ENCODE assay signal across 11 cellular contexts in the genomic region with DNA sequence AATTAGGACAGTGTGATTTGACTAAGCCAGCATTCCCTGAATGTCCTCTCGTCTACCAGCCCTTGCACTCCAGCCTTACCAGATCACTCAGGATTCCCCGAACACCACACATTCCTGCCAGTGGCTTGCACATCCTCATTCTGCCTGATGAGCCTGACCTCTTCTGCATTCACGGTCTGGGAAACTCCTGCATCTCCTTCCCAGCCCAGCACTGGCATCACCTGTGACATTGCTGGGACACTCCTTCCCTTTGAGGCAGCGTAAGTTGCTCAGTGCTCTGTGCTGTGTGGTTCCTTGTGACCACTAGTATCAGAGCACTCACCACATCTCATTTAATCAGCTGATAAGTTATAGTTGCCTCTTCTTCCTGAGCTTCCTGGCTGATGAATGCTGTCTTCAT. TPM values are rescaled to one million over a fixed set of nuclear protein-coding genes. Genes with fewer than 3 reads are reported as not detected.
A peak's percentile ranks its signal among the peaks of the same experiment; 100 is the strongest.
DNase-seq lines count a peak whose midpoint lies in the region; ATAC-seq lines count a peak whose summit lies in the region.
"Had no signal": no experiment of that assay in that cellular context is flagged by ENCODE, and none has a peak within 500 bp of the region (broad histone marks: within the 10 kb centered on the region; RNA-seq: fewer than 3 reads in every experiment).

No MANE protein-coding gene starts in this region.

- H3K4me3 Mint-ChIP-seq in activated T-helper 1 cell treated with anti-CD3 and anti-CD28 coated beads, Interleukin-12 subunit alpha, Interleukin-12 subunit beta, Interleukin-2, Interleukin-4 antibody, amounts not matched to agents 30 ng/mL and 10 ng/mL and 1 ng/mL, durations not matched to agents 14 hours and 24 hours and 36 hours = peak overlapping the region; percentile 28
- peak overlapping the region in 1 of 10 donors; percentile 37 for H3K4me3 Mint-ChIP-seq in naive thymus-derived CD4-positive, alpha-beta T cell
- H3K4me3 Mint-ChIP-seq: activated naive CD4-positive, alpha-beta T cell treated with anti-CD3 and anti-CD28 coated beads, Interleukin-2, amount 10 ng/mL, durations not matched to agents 7 days and 5 days had no signal

- H3K27ac Mint-ChIP-seq in activated T-helper 1 cell treated with anti-CD3 and anti-CD28 coated beads, Interleukin-12 subunit alpha, Interleukin-12 subunit beta, Interleukin-2, Interleukin-4 antibody, amounts not matched to agents 30 ng/mL and 10 ng/mL and 1 ng/mL, durations not matched to agents 14 hours and 24 hours and 36 hours = peak overlapping the region; percentile 85
- H3K27ac Mint-ChIP-seq in naive thymus-derived CD4-positive, alpha-beta T cell = peak overlapping the region in 1 of 9 donors; percentile 3
- H3K27ac Mint-ChIP-seq: activated naive CD4-positive, alpha-beta T cell treated with anti-CD3 and anti-CD28 coated beads, Interleukin-2, amount 10 ng/mL, durations not matched to agents 7 days and 5 days had no signal

- H3K9me3 Mint-ChIP-seq in activated T-helper 1 cell treated with anti-CD3 and anti-CD28 coated beads, Interleukin-12 subunit alpha, Interleukin-12 subunit beta, Interleukin-2, Interleukin-4 antibody, amounts not matched to agents 30 ng/mL and 10 ng/mL and 1 ng/mL, durations not matched to agents 14 hours and 24 hours and 36 hours = no peaks in the 10 kb centered on the region
- no peaks in the 10 kb centered on the region for H3K9me3 Mint-ChIP-seq in naive thymus-derived CD4-positive, alpha-beta T cell
- H3K9me3 Mint-ChIP-seq: activated naive CD4-positive, alpha-beta T cell treated with anti-CD3 and anti-CD28 coated beads, Interleukin-2, amount 10 ng/mL, durations not matched to agents 7 days and 5 days had no signal

- peaks cover 32% of the 10 kb centered on the region for H3K36me3 Mint-ChIP-seq in activated T-helper 1 cell treated with anti-CD3 and anti-CD28 coated beads, Interleukin-12 subunit alpha, Interleukin-12 subunit beta, Interleukin-2, Interleukin-4 antibody, amounts not matched to agents 30 ng/mL and 10 ng/mL and 1 ng/mL, durations not matched to agents 14 hours and 24 hours and 36 hours (ENCODE audit: low read depth)
- H3K36me3 Mint-ChIP-seq in naive thymus-derived CD4-positive, alpha-beta T cell = peaks cover 9 to 49% (median 27%) of the 10 kb centered on the region in 5 donors

- POLR2A ChIA-PET in naive thymus-derived CD4-positive, alpha-beta T cell (lab: Charles Lee) = interaction anchor here (2.5 kb wide), 1 partner anchor 18 kb away, joined by 11 read pairs; the partner anchor contains the start of gene NCOA7

- H3K4me1 Mint-ChIP-seq in activated T-helper 1 cell treated with anti-CD3 and anti-CD28 coated beads, Interleukin-12 subunit alpha, Interleukin-12 subunit beta, Interleukin-2, Interleukin-4 antibody, amounts not matched to agents 30 ng/mL and 10 ng/mL and 1 ng/mL, durations not matched to agents 14 hours and 24 hours and 36 hours (ENCODE audit: low read depth) = peaks cover 82% of the 10 kb centered on the region
- peaks cover 20 to 74% (median 54%) of the 10 kb centered on the region in 7 donors for H3K4me1 Mint-ChIP-seq in naive thymus-derived CD4-positive, alpha-beta T cell

- no peak overlapping the region for H3K4me3 ChIP-seq in naive thymus-derived CD4-positive, alpha-beta T cell (ENCODE audit: low read length)
- H3K4me3 ChIP-seq: gastroesophageal sphincter had no signal

- peaks cover 0 to 7% of the 10 kb centered on the region in 2 donors for H3K4me1 ChIP-seq in naive thymus-derived CD4-positive, alpha-beta T cell (ENCODE audit: control insufficient read depth in 2 of 2, insufficient read depth in 2 of 2, low read length in 2 of 2)

- H3K27me3 Mint-ChIP-seq in activated T-helper 1 cell treated with anti-CD3 and anti-CD28 coated beads, Interleukin-12 subunit alpha, Interleukin-12 subunit beta, Interleukin-2, Interleukin-4 antibody, amounts not matched to agents 30 ng/mL and 10 ng/mL and 1 ng/mL, durations not matched to agents 14 hours and 24 hours and 36 hours (ENCODE audit: insufficient read depth) = no peaks in the 10 kb centered on the region
- H3K27me3 Mint-ChIP-seq in naive thymus-derived CD4-positive, alpha-beta T cell = no peaks in the 10 kb centered on the region
- H3K27me3 Mint-ChIP-seq: activated naive CD4-positive, alpha-beta T cell treated with anti-CD3 and anti-CD28 coated beads, Interleukin-2, amount 10 ng/mL, durations not matched to agents 7 days and 5 days had no signal

- H3K36me3 ChIP-seq in naive thymus-derived CD4-positive, alpha-beta T cell (ENCODE audit: control insufficient read depth in 2 of 3, insufficient read depth in 3 of 3, low read length in 3 of 3) = peaks cover 0 to 5% (median 0%) of the 10 kb centered on the region in 3 experiments

- intact Hi-C loops in activated T-helper 1 cell treated with anti-CD3 and anti-CD28 coated beads, Interleukin-12 subunit alpha, Interleukin-12 subunit beta, Interleukin-2, Interleukin-4 antibody, amounts not matched to agents 30 ng/mL and 10 ng/mL and 1 ng/mL, durations not matched to agents 14 hours and 24 hours and 36 hours (cut with micrococcal nuclease) = loop anchor here (10.0 kb wide), 1 partner anchor 1487 kb away; no protein-coding TSS in a partner anchor
- intact Hi-C loops in naive thymus-derived CD4-positive, alpha-beta T cell (cut with micrococcal nuclease) = no loop called here

- H3K27ac ChIP-seq in naive thymus-derived CD4-positive, alpha-beta T cell (ENCODE audit: low read depth, low read length) = no peak overlapping the region
- H3K27ac ChIP-seq: gastroesophageal sphincter had no signal

- CTCF ChIA-PET in naive thymus-derived CD4-positive, alpha-beta T cell (lab: Charles Lee) = no interaction called here

- no peak for DNase-seq in activated T-helper 1 cell treated with anti-CD3 and anti-CD28 coated beads, Interleukin-12 subunit alpha, Interleukin-12 subunit beta, Interleukin-2, Interleukin-4 antibody, amounts not matched to agents 30 ng/mL and 10 ng/mL and 1 ng/mL, durations not matched to agents 14 hours and 24 hours and 36 hours (ENCODE audit: low spot score)
- DNase-seq in naive thymus-derived CD4-positive, alpha-beta T cell = no peak
- DNase-seq: activated naive CD4-positive, alpha-beta T cell treated with anti-CD3 and anti-CD28 coated beads, Interleukin-2, amount 10 ng/mL, durations not matched to agents 7 days and 5 days; left colon; NCI-H187 had no signal

- H3K9me3 ChIP-seq in naive thymus-derived CD4-positive, alpha-beta T cell (ENCODE audit: control insufficient read depth in 2 of 3, low read length in 3 of 3) = no peaks in the 10 kb centered on the region
- H3K9me3 ChIP-seq: gastroesophageal sphincter had no signal

- ATAC-seq in GM18511 (IDR thresholded peaks at IDR 0.05; ENCODE audit: unreplicated experiment) (peak; percentile 23), HG03066 (IDR thresholded peaks at IDR 0.05; ENCODE audit: low read depth, unreplicated experiment) (peak; percentile 33), GM21381 (IDR thresholded peaks at IDR 0.05; ENCODE audit: unreplicated experiment) (no peak), GM19463 (IDR thresholded peaks at IDR 0.05; ENCODE audit: unreplicated experiment) (no peak), GM21619 (IDR thresholded peaks at IDR 0.05; ENCODE audit: unreplicated experiment) (no peak)
- peak; percentile 59 for ATAC-seq in naive thymus-derived CD4-positive, alpha-beta T cell
- ATAC-seq: gastroesophageal sphincter, left colon had no signal

- H3K27me3 ChIP-seq in naive thymus-derived CD4-positive, alpha-beta T cell (ENCODE audit: control insufficient read depth in 2 of 2, insufficient read depth in 2 of 2, low read length in 2 of 2) = no peaks in the 10 kb centered on the region
- H3K27me3 ChIP-seq: gastroesophageal sphincter had no signal

RNA-seq across cellular contexts. Expression of gene NCOA7, which starts 17.3 kb away (rescaled TPM):
- total RNA-seq in activated T-helper 1 cell treated with anti-CD3 and anti-CD28 coated beads, Interleukin-12 subunit alpha, Interleukin-12 subunit beta, Interleukin-2, Interleukin-4 antibody, amounts not matched to agents 30 ng/mL and 10 ng/mL and 1 ng/mL, durations not matched to agents 14 hours and 24 hours and 36 hours = 56.1 and 59.3 TPM in 2 replicates
- 10 to 100 TPM; 30.6 to 55.6 (median 38.0) TPM for total RNA-seq in naive thymus-derived CD4-positive, alpha-beta T cell
- 10 to 100 TPM; 12.8 to 23.4 TPM for polyA plus RNA-seq in naive thymus-derived CD4-positive, alpha-beta T cell

RNA-seq across cellular contexts. Expression of gene HEY2, which starts 58.6 kb away (rescaled TPM):
- total RNA-seq in activated T-helper 1 cell treated with anti-CD3 and anti-CD28 coated beads, Interleukin-12 subunit alpha, Interleukin-12 subunit beta, Interleukin-2, Interleukin-4 antibody, amounts not matched to agents 30 ng/mL and 10 ng/mL and 1 ng/mL, durations not matched to agents 14 hours and 24 hours and 36 hours = not detected in 2 replicates
- under 1 TPM in 3 of 5 experiments, not detected in 2; 0.34 to 0.46 (median 0.46) TPM for total RNA-seq in naive thymus-derived CD4-positive, alpha-beta T cell
- polyA plus RNA-seq in naive thymus-derived CD4-positive, alpha-beta T cell = under 1 TPM; 0.14 to 0.44 TPM

Comparison
In these comparisons a context has a peak if more than half of its experiments do, and no peak if none do; other contexts are left out.
1. ATAC-seq: peak in GM18511 (single experiment), HG03066 (single experiment) and naive thymus-derived CD4-positive, alpha-beta T cell (single experiment); none in GM21381 (single experiment), GM19463 (single experiment) and GM21619 (single experiment).